1 cellular context compared by ENCODE assay signal in genomic region chr6:74578339-74578738, GRCh38.
TF ChIP-seq lines count a peak whose summit lies in the region.

No MANE protein-coding gene starts in this region.

TF ChIP-seq in GM12878, 131 proteins besides CTCF, POLR2A, EP300 and RAD21 (continued from another document):
- TF ChIP-seq, protein P1, sequence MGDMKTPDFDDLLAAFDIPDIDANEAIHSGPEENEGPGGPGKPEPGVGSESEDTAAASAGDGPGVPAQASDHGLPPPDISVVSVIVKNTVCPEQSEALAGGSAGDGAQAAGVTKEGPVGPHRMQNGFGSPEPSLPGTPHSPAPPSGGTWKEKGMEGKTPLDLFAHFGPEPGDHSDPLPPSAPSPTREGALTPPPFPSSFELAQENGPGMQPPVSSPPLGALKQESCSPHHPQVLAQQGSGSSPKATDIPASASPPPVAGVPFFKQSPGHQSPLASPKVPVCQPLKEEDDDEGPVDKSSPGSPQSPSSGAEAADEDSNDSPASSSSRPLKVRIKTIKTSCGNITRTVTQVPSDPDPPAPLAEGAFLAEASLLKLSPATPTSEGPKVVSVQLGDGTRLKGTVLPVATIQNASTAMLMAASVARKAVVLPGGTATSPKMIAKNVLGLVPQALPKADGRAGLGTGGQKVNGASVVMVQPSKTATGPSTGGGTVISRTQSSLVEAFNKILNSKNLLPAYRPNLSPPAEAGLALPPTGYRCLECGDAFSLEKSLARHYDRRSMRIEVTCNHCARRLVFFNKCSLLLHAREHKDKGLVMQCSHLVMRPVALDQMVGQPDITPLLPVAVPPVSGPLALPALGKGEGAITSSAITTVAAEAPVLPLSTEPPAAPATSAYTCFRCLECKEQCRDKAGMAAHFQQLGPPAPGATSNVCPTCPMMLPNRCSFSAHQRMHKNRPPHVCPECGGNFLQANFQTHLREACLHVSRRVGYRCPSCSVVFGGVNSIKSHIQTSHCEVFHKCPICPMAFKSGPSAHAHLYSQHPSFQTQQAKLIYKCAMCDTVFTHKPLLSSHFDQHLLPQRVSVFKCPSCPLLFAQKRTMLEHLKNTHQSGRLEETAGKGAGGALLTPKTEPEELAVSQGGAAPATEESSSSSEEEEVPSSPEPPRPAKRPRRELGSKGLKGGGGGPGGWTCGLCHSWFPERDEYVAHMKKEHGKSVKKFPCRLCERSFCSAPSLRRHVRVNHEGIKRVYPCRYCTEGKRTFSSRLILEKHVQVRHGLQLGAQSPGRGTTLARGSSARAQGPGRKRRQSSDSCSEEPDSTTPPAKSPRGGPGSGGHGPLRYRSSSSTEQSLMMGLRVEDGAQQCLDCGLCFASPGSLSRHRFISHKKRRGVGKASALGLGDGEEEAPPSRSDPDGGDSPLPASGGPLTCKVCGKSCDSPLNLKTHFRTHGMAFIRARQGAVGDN (IDR thresholded peaks at IDR 0.05), result no peak
